In genomic region chr1:206634365-206635079, GRCh38 we compare ENCODE assay signal across 8 cellular contexts. TPM values are rescaled to one million over a fixed set of nuclear protein-coding genes. Genes with fewer than 3 reads are reported as not detected.
A peak's percentile ranks its signal among the peaks of the same experiment; 100 is the strongest.
DNase-seq lines count a peak whose midpoint lies in the region; ATAC-seq and TF ChIP-seq lines count a peak whose summit lies in the region.

No MANE protein-coding gene starts in this region.

- H3K79me2 ChIP-seq in hepatocyte = no peaks in the 10 kb centered on the region

- TF ChIP-seq CTCF in GM12864 (IDR thresholded peaks at IDR 0.05; ENCODE audit: low read depth, low read length, missing control alignments) (peak; percentile 78), astrocyte of the spinal cord (IDR thresholded peaks at IDR 0.05; ENCODE audit: low read depth, low read length) (peak; percentile 84), hepatocyte (IDR thresholded peaks at IDR 0.05; ENCODE audit: poor library complexity) (peak; percentile 87), vagina (IDR thresholded peaks at IDR 0.05) (peak; percentile 72 to 88 (median 74))

- H3K36me3 ChIP-seq in hepatocyte (replicated peaks; ENCODE audit: insufficient read depth, low read depth) = no peaks in the 10 kb centered on the region
- no peaks in the 10 kb centered on the region for H3K36me3 ChIP-seq in rectal smooth muscle tissue (ENCODE audit: control insufficient read depth, insufficient read depth, low read length)
- no peaks in the 10 kb centered on the region for H3K36me3 ChIP-seq in vagina

- H3K4me2 ChIP-seq in hepatocyte = peak overlapping the region; percentile 81

- H3K27ac ChIP-seq in hepatocyte (peak overlapping the region; percentile 59), rectal smooth muscle tissue (ENCODE audit: low read depth, low read length) (peak overlapping the region; percentile 55), vagina (peak overlapping the region; percentile 90)

- no peak overlapping the region for H3K9ac ChIP-seq in rectal smooth muscle tissue (ENCODE audit: low read length)

- H3K4me3 ChIP-seq in GM12864 (ENCODE audit: low read depth, low read length) (peak overlapping the region; percentile 87), astrocyte of the spinal cord (ENCODE audit: low read depth, low read length) (peak overlapping the region; percentile 76), hepatocyte (peak overlapping the region; percentile 54), rectal smooth muscle tissue (ENCODE audit: low read length) (peak overlapping the region; percentile 86), vagina (peak overlapping the region; percentile 79 to 91)

- H3K9me3 ChIP-seq in hepatocyte (ENCODE audit: low read depth) (no peaks in the 10 kb centered on the region), vagina (no peaks in the 10 kb centered on the region)

- DNase-seq in GM12864 (ENCODE audit: low read depth) = no peak
- peak; percentile 82 for DNase-seq in NCI-H1694 treated with DMSO at 0.1 percent for 48 hours (lab: John Stamatoyannopoulos, UW)
- DNase-seq in T1000 (lab: John Stamatoyannopoulos, UW) = peak; percentile 84
- DNase-seq in astrocyte of the spinal cord (ENCODE audit: low read depth, low spot score) = peak; percentile 86
- DNase-seq in hepatocyte (ENCODE audit: low spot score) = peak; percentile 95
- peak in 1 of 2 donors; percentile 91 for DNase-seq in vagina (ENCODE audit: extremely low spot score in 2 of 2)

- peak overlapping the region; percentile 76 for H2AFZ ChIP-seq in hepatocyte

- in situ Hi-C loops in astrocyte of the spinal cord (cut with HindIII; ENCODE audit: low sequenced_read_pairs) = loop anchor here (25.0 kb wide), 1 partner anchor 103 kb away; no protein-coding TSS in a partner anchor

- no peak for ATAC-seq in HG03139 (IDR thresholded peaks at IDR 0.05; ENCODE audit: unreplicated experiment)

- 22% methylated on average over 26 of the region's 26 CpGs for WGBS in hepatocyte (ENCODE audit: low lambda C conversion rate, missing lambda C conversion rate)

- no peak for TF ChIP-seq POLR2A in vagina (IDR thresholded peaks at IDR 0.05)

- H3K27me3 ChIP-seq in hepatocyte (peaks cover 19% of the 10 kb centered on the region), rectal smooth muscle tissue (ENCODE audit: control insufficient read depth, insufficient read depth, low read length) (no peaks in the 10 kb centered on the region), vagina (no peaks in the 10 kb centered on the region)

- H3K4me1 ChIP-seq in hepatocyte (ENCODE audit: insufficient read depth) (peaks cover 11% of the 10 kb centered on the region), rectal smooth muscle tissue (ENCODE audit: control insufficient read depth, insufficient read depth, low read length) (peaks cover 12% of the 10 kb centered on the region), vagina (peaks cover 32% of the 10 kb centered on the region)

- H4K20me1 ChIP-seq in hepatocyte (ENCODE audit: insufficient read depth, poor library complexity, severe bottlenecking) = no peaks in the 10 kb centered on the region

- intact Hi-C loops in vagina (cut with DNase I) = loop anchor here (10.0 kb wide), 1 partner anchor 280 kb away; no protein-coding TSS in a partner anchor

- H3K9me2 ChIP-seq in hepatocyte (replicated peaks; ENCODE audit: insufficient read depth) = no peaks in the 10 kb centered on the region

RNA-seq across cellular contexts. Expression of gene DYRK3, which starts 0.8 kb away (rescaled TPM):
- total RNA-seq in hepatocyte (4.6 and 6.2 TPM in 2 replicates), vagina (5.9 TPM)
- polyA plus RNA-seq in hepatocyte = 5.8 and 8.9 TPM in 2 replicates

RNA-seq across cellular contexts. Expression of gene EIF2D, which starts 22.3 kb away (rescaled TPM):
- total RNA-seq in hepatocyte (30.1 and 40.4 TPM in 2 replicates), vagina (48.9 TPM)
- polyA plus RNA-seq in hepatocyte = 25.7 and 27.7 TPM in 2 replicates

RNA-seq across cellular contexts. Expression of gene MAPKAPK2, which starts 50.2 kb away (rescaled TPM):
- total RNA-seq in hepatocyte = 38.9 and 39.4 TPM in 2 replicates
- 12.8 and 13.3 TPM in 2 replicates for polyA plus RNA-seq in hepatocyte
- 51.1 TPM for total RNA-seq in vagina
